23 cellular contexts compared by ENCODE assay signal in genomic region chr11:15958939-15959338, GRCh38.
"Had no signal": no experiment of that assay in that cellular context is flagged by ENCODE, and none has a peak within 500 bp of the region (broad histone marks: within the 10 kb centered on the region; RNA-seq: fewer than 3 reads in every experiment).

No MANE protein-coding gene starts in this region.

- H3K4me1 ChIP-seq: foreskin keratinocyte, gastroesophageal sphincter had no signal

- H3K9me3 ChIP-seq: gastroesophageal sphincter had no signal

- H3K4me3 ChIP-seq: gastroesophageal sphincter had no signal

- DNase-seq: activated CD4-positive, alpha-beta T cell treated with anti-CD3 and anti-CD28 coated beads for 1 hour; activated CD4-positive, alpha-beta T cell treated with anti-CD3 and anti-CD28 coated beads for 4 hours; activated CD4-positive, alpha-beta T cell treated with anti-CD3 and anti-CD28 coated beads, Interleukin-2, amount 10 ng/mL, durations not matched to agents 7 days and 5 days; activated CD4-positive, alpha-beta T cell treated with anti-CD3 and anti-CD28 coated beads, Interleukin-2, amount 50 U/mL, for 4 hours; activated CD4-positive, CD25-positive, alpha-beta regulatory T cell; activated CD8-positive, alpha-beta memory T cell treated with anti-CD3 and anti-CD28 coated beads for 24 hours; activated CD8-positive, alpha-beta T cell treated with anti-CD3 and anti-CD28 coated beads for 36 hours; activated effector memory CD4-positive, alpha-beta T cell treated with Interleukin-2 at 50 U/mL for 16 hours; activated gamma-delta T cell treated with Interleukin-2 at 50 U/mL for 16 hours; activated naive CD4-positive, alpha-beta T cell treated with anti-CD3 and anti-CD28 coated beads, Interleukin-2, amount 50 U/mL, for 16 hours; activated naive CD4-positive, alpha-beta T cell treated with Interleukin-2 at 50 U/mL for 16 hours; activated T-cell treated with anti-CD3 and anti-CD28 coated beads, Interleukin-2, amount 50 U/mL, for 4 hours; amniotic stem cell; anterior cingulate cortex; brain microvascular endothelial cell; caudate nucleus; effector CD8-positive, alpha-beta T cell; foreskin keratinocyte; T-helper 2 cell had no signal

- H3K4me1 Mint-ChIP-seq: activated CD4-positive, alpha-beta T cell treated with anti-CD3 and anti-CD28 coated beads, Interleukin-2, amount 10 ng/mL, durations not matched to agents 7 days and 5 days; activated T-helper 17 cell treated with anti-CD3 and anti-CD28 coated beads, Interleukin-2, amount 50 U/mL, for 72 hours had no signal

- H3K27ac Mint-ChIP-seq: activated CD4-positive, alpha-beta T cell treated with anti-CD3 and anti-CD28 coated beads, Interleukin-2, amount 10 ng/mL, durations not matched to agents 7 days and 5 days; activated CD8-positive, alpha-beta T cell treated with anti-CD3 and anti-CD28 coated beads for 36 hours; activated naive CD8-positive, alpha-beta T cell; activated T-helper 17 cell treated with anti-CD3 and anti-CD28 coated beads, Interleukin-2, amount 50 U/mL, for 72 hours had no signal

- H3K4me3 Mint-ChIP-seq: activated CD4-positive, alpha-beta T cell treated with anti-CD3 and anti-CD28 coated beads, Interleukin-2, amount 10 ng/mL, durations not matched to agents 7 days and 5 days; activated CD8-positive, alpha-beta T cell treated with anti-CD3 and anti-CD28 coated beads for 36 hours; activated naive CD8-positive, alpha-beta T cell; activated T-cell treated with anti-CD3 and anti-CD28 coated beads, Interleukin-2, amount 50 U/mL, for 4 hours; activated T-helper 17 cell treated with anti-CD3 and anti-CD28 coated beads, Interleukin-2, amount 50 U/mL, for 72 hours had no signal

- H3K27me3 ChIP-seq: brain microvascular endothelial cell, foreskin keratinocyte, gastroesophageal sphincter had no signal

- H3K27me3 Mint-ChIP-seq: activated CD4-positive, alpha-beta T cell treated with anti-CD3 and anti-CD28 coated beads, Interleukin-2, amount 10 ng/mL, durations not matched to agents 7 days and 5 days; activated CD8-positive, alpha-beta T cell treated with anti-CD3 and anti-CD28 coated beads for 36 hours; activated naive CD8-positive, alpha-beta T cell; activated T-helper 17 cell treated with anti-CD3 and anti-CD28 coated beads, Interleukin-2, amount 50 U/mL, for 72 hours had no signal

- H3K9me3 Mint-ChIP-seq: activated CD4-positive, alpha-beta T cell treated with anti-CD3 and anti-CD28 coated beads, Interleukin-2, amount 10 ng/mL, durations not matched to agents 7 days and 5 days; activated T-helper 17 cell treated with anti-CD3 and anti-CD28 coated beads, Interleukin-2, amount 50 U/mL, for 72 hours had no signal

- H3K36me3 ChIP-seq: brain microvascular endothelial cell, gastroesophageal sphincter had no signal

- ATAC-seq: activated CD8-positive, alpha-beta T cell treated with anti-CD3 and anti-CD28 coated beads for 36 hours; activated T-cell treated with anti-CD3 and anti-CD28 coated beads, Interleukin-2, amount 50 U/mL, for 4 hours; activated T-helper 17 cell treated with anti-CD3 and anti-CD28 coated beads, Interleukin-2, amount 50 U/mL, for 72 hours; foreskin keratinocyte; gastroesophageal sphincter had no signal

- H3K27ac ChIP-seq: brain microvascular endothelial cell, epithelial cell of prostate, foreskin keratinocyte, gastroesophageal sphincter had no signal

- H3K36me3 Mint-ChIP-seq: activated naive CD8-positive, alpha-beta T cell had no signal
